In genomic region chr2:70098032-70098431, GRCh38 we compare ENCODE assay signal across 1 cellular context.
A peak's percentile ranks its signal among the peaks of the same experiment; 100 is the strongest.
TF ChIP-seq lines count a peak whose summit lies in the region.

No MANE protein-coding gene starts in this region.

TF ChIP-seq in K562, 482 proteins besides CTCF, POLR2A, EP300 and RAD21:
- no peak for TF ChIP-seq CEBPG (CRISPR knock-in tag; IDR thresholded peaks at IDR 0.05)
- 0 out of 4 replicates have a peak, but pooled peaks of 1 of the 2 experiments have one; percentile 31 for TF ChIP-seq CEBPG (tag; conservative IDR thresholded peaks at IDR 0.05 in 1 of 2, IDR thresholded peaks at IDR 0.05 in 1 of 2)
- TF ChIP-seq CEBPB (tag; IDR thresholded peaks at IDR 0.05) = 0 out of 2 replicates have a peak, but pooled peaks have one; percentile 36
- TF ChIP-seq, protein P1, sequence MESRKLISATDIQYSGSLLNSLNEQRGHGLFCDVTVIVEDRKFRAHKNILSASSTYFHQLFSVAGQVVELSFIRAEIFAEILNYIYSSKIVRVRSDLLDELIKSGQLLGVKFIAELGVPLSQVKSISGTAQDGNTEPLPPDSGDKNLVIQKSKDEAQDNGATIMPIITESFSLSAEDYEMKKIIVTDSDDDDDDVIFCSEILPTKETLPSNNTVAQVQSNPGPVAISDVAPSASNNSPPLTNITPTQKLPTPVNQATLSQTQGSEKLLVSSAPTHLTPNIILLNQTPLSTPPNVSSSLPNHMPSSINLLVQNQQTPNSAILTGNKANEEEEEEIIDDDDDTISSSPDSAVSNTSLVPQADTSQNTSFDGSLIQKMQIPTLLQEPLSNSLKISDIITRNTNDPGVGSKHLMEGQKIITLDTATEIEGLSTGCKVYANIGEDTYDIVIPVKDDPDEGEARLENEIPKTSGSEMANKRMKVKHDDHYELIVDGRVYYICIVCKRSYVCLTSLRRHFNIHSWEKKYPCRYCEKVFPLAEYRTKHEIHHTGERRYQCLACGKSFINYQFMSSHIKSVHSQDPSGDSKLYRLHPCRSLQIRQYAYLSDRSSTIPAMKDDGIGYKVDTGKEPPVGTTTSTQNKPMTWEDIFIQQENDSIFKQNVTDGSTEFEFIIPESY (CRISPR knock-in tag; IDR thresholded peaks at IDR 0.05) = no peak
- no peak for TF ChIP-seq NR2C2 (CRISPR knock-in tag; IDR thresholded peaks at IDR 0.05)
- no peak for TF ChIP-seq NR2C2 (tag; IDR thresholded peaks at IDR 0.05)
- no peak for TF ChIP-seq ARID4B (CRISPR knock-in tag; IDR thresholded peaks at IDR 0.05)
- no peak for TF ChIP-seq ZFP1 (CRISPR knock-in tag; IDR thresholded peaks at IDR 0.05)
- no peak for TF ChIP-seq ZNF551 (CRISPR knock-in tag; IDR thresholded peaks at IDR 0.05)
